In genomic region chr9:131008563-131008908, GRCh38 we compare ENCODE assay signal across 10 cellular contexts. TPM values are rescaled to one million over a fixed set of nuclear protein-coding genes. Genes with fewer than 3 reads are reported as not detected.
DNase-seq lines count a peak whose midpoint lies in the region; ATAC-seq, FAIRE-seq and TF ChIP-seq lines count a peak whose summit lies in the region.
"Had no signal": no experiment of that assay in that cellular context is flagged by ENCODE, and none has a peak within 500 bp of the region (broad histone marks: within the 10 kb centered on the region; RNA-seq: fewer than 3 reads in every experiment).

No MANE protein-coding gene starts in this region.

- H3K4me1 Mint-ChIP-seq in naive B cell, result peaks cover 0 to 4% (median 4%) of the 10 kb centered on the region in 3 donors
- H3K4me1 Mint-ChIP-seq in activated T-helper 1 cell treated with anti-CD3 and anti-CD28 coated beads, Interleukin-12 subunit alpha, Interleukin-12 subunit beta, Interleukin-2, Interleukin-4 antibody, amounts not matched to agents 30 ng/mL and 10 ng/mL and 1 ng/mL, durations not matched to agents 14 hours and 24 hours and 36 hours (ENCODE audit: low read depth), result no peaks in the 10 kb centered on the region

- H3K36me3 ChIP-seq in HCT116 (ENCODE audit: control insufficient read depth in 1 of 2, insufficient read depth in 2 of 2, low read length in 2 of 2), result no peaks in the 10 kb centered on the region
- H3K36me3 ChIP-seq in K562 (ENCODE audit: control insufficient read depth, insufficient read depth, low read length), result no peaks in the 10 kb centered on the region

- in situ Hi-C loops in K562 (cut with MboI), result no loop called here

- TF ChIP-seq CTCF in AG04449 (IDR thresholded peaks at IDR 0.05; ENCODE audit: insufficient read depth, low read length, missing control alignments) (no peak), HCT116 (IDR thresholded peaks at IDR 0.05 in 2 of 3, conservative IDR thresholded peaks at IDR 0.05 in 1 of 3; ENCODE audit: borderline replicate concordance in 1 of 3, insufficient read depth in 1 of 3, low read depth in 2 of 3, low read length in 2 of 3) (no peak), K562 (IDR thresholded peaks at IDR 0.05 in 2 of 3, conservative IDR thresholded peaks at IDR 0.05 in 1 of 3; ENCODE audit: insufficient read depth in 2 of 3, low read depth in 1 of 3, low read length in 3 of 3) (no peak)

- peak overlapping the region in 7 of 8 donors; percentile 26 to 71 (median 38) for H3K4me3 Mint-ChIP-seq in naive B cell
- H3K4me3 Mint-ChIP-seq in activated T-helper 1 cell treated with anti-CD3 and anti-CD28 coated beads, Interleukin-12 subunit alpha, Interleukin-12 subunit beta, Interleukin-2, Interleukin-4 antibody, amounts not matched to agents 30 ng/mL and 10 ng/mL and 1 ng/mL, durations not matched to agents 14 hours and 24 hours and 36 hours, result no peak overlapping the region

- H3K27me3 ChIP-seq in HCT116 (ENCODE audit: insufficient read depth, low read length) (no peaks in the 10 kb centered on the region), K562 (ENCODE audit: control insufficient read depth in 2 of 2, insufficient read depth in 2 of 2, low read length in 2 of 2) (peaks cover 70 to 85% of the 10 kb centered on the region in 2 experiments)

- POLR2A ChIA-PET in AG04449 (lab: Yijun Ruan, JAX) (no interaction called here), HCT116 (lab: Charles Lee) (no interaction called here), K562 (lab: Yijun Ruan, JAX) (interaction anchor here (0.6 to 8.4 kb wide), 9 partner anchors 13 to 212 kb away, joined by 3 to 63 read pairs (median 4); no protein-coding TSS in a partner anchor)

- peaks cover 22 to 64% (median 42%) of the 10 kb centered on the region in 3 donors for H3K27me3 Mint-ChIP-seq in naive B cell
- H3K27me3 Mint-ChIP-seq in activated T-helper 1 cell treated with anti-CD3 and anti-CD28 coated beads, Interleukin-12 subunit alpha, Interleukin-12 subunit beta, Interleukin-2, Interleukin-4 antibody, amounts not matched to agents 30 ng/mL and 10 ng/mL and 1 ng/mL, durations not matched to agents 14 hours and 24 hours and 36 hours (ENCODE audit: insufficient read depth), result peaks cover 17% of the 10 kb centered on the region

- peaks cover 3% of the 10 kb centered on the region for H3K9me1 ChIP-seq in K562 (ENCODE audit: control insufficient read depth, insufficient read depth, low read length)

- H2AFZ ChIP-seq in HCT116 (ENCODE audit: low read depth, low read length, poor library complexity, severe bottlenecking), result peak overlapping the region; percentile 99
- H2AFZ ChIP-seq in K562 (ENCODE audit: low read depth, low read length), result peak overlapping the region; percentile 11; the same call in 1 of the 2 replicates

- no peak for DNase-seq in AG04449 (ENCODE audit: low read depth, low spot score)
- DNase-seq in HCT116 (ENCODE audit: low read depth, low spot score), result no peak
- DNase-seq in K562 (ENCODE audit: extremely low read depth in 1 of 4, low spot score in 3 of 4), result peak in 3 of 4 experiments; percentile 59 to 71 (median 71)
- no peak for DNase-seq in naive B cell
- no peak for DNase-seq in activated T-helper 1 cell treated with anti-CD3 and anti-CD28 coated beads, Interleukin-12 subunit alpha, Interleukin-12 subunit beta, Interleukin-2, Interleukin-4 antibody, amounts not matched to agents 30 ng/mL and 10 ng/mL and 1 ng/mL, durations not matched to agents 14 hours and 24 hours and 36 hours (ENCODE audit: low spot score)
- DNase-seq in NCI-H774 (lab: John Stamatoyannopoulos, UW), result no peak
- DNase-seq in H4 (ENCODE audit: low spot score), result no peak
- DNase-seq: activated effector memory CD4-positive, alpha-beta T cell treated with Interleukin-2 at 50 U/mL for 16 hours had no signal

- no peak for FAIRE-seq in K562 (lab: Jason Lieb, UNC)
- FAIRE-seq: kidney had no signal

- H3K9ac ChIP-seq in HCT116 (ENCODE audit: low read length) (peak overlapping the region; percentile 52), K562 (ENCODE audit: insufficient read depth in 1 of 2, low read depth in 2 of 2, low read length in 2 of 2) (no peak overlapping the region)

- intact Hi-C loops in HCT116 (cut with micrococcal nuclease) (loop anchor here (5.0 to 10.0 kb wide), 2 partner anchors 39 to 224 kb away; no protein-coding TSS in a partner anchor), K562 (cut with micrococcal nuclease) (no loop called here)
- intact Hi-C loops in activated T-helper 1 cell treated with anti-CD3 and anti-CD28 coated beads, Interleukin-12 subunit alpha, Interleukin-12 subunit beta, Interleukin-2, Interleukin-4 antibody, amounts not matched to agents 30 ng/mL and 10 ng/mL and 1 ng/mL, durations not matched to agents 14 hours and 24 hours and 36 hours (cut with micrococcal nuclease), result no loop called here

- no peaks in the 10 kb centered on the region for H4K20me1 ChIP-seq in HCT116 (ENCODE audit: insufficient read depth)
- H4K20me1 ChIP-seq in K562 (replicated peaks; ENCODE audit: control insufficient read depth, insufficient read depth, low read length), result peaks cover 24% of the 10 kb centered on the region

- no peak for TF ChIP-seq POLR2A in HCT116 (IDR thresholded peaks at IDR 0.05; ENCODE audit: borderline replicate concordance, extremely low read depth, insufficient read depth, insufficient read length)
- no peak for TF ChIP-seq POLR2A in K562 (conservative IDR thresholded peaks at IDR 0.05)

- RAD21 ChIA-PET in HCT116 (lab: Charles Lee; ENCODE audit: low non-redundant PET in 1 of 2, low total read pairs in 2 of 2, uncharacterized antibody in 2 of 2, unreplicated experiment in 2 of 2), result interaction anchor here in 1 of 2 experiments (0.5 to 0.7 kb wide), 2 partner anchors 38 to 40 kb away, joined by 4 read pairs; no protein-coding TSS in a partner anchor

- peaks cover 3 to 14% of the 10 kb centered on the region in 2 experiments for H3K4me1 ChIP-seq in HCT116 (ENCODE audit: control insufficient read depth in 1 of 2, insufficient read depth in 2 of 2, low read length in 2 of 2)
- peaks cover 7 to 20% of the 10 kb centered on the region in 2 experiments; a peak in 3 of 5 replicates for H3K4me1 ChIP-seq in K562 (replicated peaks in 1 of 2; ENCODE audit: control insufficient read depth in 2 of 2, insufficient read depth in 2 of 2, low read length in 2 of 2)

- H3K4me3 ChIP-seq in AG04449 (ENCODE audit: low read depth, low read length), result peak overlapping the region; percentile 12; the same call in 1 of the 2 replicates
- H3K4me3 ChIP-seq in HCT116 (replicated peaks in 1 of 2; ENCODE audit: low read depth in 1 of 2, low read length in 2 of 2), result peak overlapping the region; percentile 50 to 59
- no peak overlapping the region for H3K4me3 ChIP-seq in K562

- H3K9me2 ChIP-seq in HCT116 (ENCODE audit: insufficient read depth), result no peaks in the 10 kb centered on the region

- peaks cover 0 to 1% (median 0%) of the 10 kb centered on the region in 7 donors for H3K9me3 Mint-ChIP-seq in naive B cell
- no peaks in the 10 kb centered on the region for H3K9me3 Mint-ChIP-seq in activated T-helper 1 cell treated with anti-CD3 and anti-CD28 coated beads, Interleukin-12 subunit alpha, Interleukin-12 subunit beta, Interleukin-2, Interleukin-4 antibody, amounts not matched to agents 30 ng/mL and 10 ng/mL and 1 ng/mL, durations not matched to agents 14 hours and 24 hours and 36 hours

- TF ChIP-seq EP300 in K562 (IDR thresholded peaks at IDR 0.05; ENCODE audit: low read length), result no peak

- CTCF ChIA-PET in AG04449 (lab: Yijun Ruan, JAX) (interaction anchor here (1.0 to 1.7 kb wide), 2 partner anchors 11 to 38 kb away, joined by 3 to 10 read pairs; no protein-coding TSS in a partner anchor), HCT116 (lab: Charles Lee) (interaction anchor here (0.7 to 2.4 kb wide), 3 partner anchors 10 to 328 kb away, joined by 3 to 9 read pairs (median 4); no protein-coding TSS in a partner anchor), K562 (lab: Yijun Ruan, JAX; ENCODE audit: low intra/inter-chr PET ratio) (interaction anchor here (1.1 kb wide), 1 partner anchor 38 kb away, joined by 4 read pairs; no protein-coding TSS in a partner anchor)

- no peaks in the 10 kb centered on the region for H3K9me3 ChIP-seq in HCT116 (ENCODE audit: control insufficient read depth in 1 of 2, insufficient read depth in 1 of 2, low read depth in 1 of 2, low read length in 2 of 2)
- no peaks in the 10 kb centered on the region for H3K9me3 ChIP-seq in K562 (replicated peaks; ENCODE audit: control insufficient read depth, insufficient read depth, low read depth, low read length)

- no TSS peak for BruUV-seq in HCT116 (replicated peaks; lab: Mats Ljungman, UMichigan)
- BruUV-seq in K562 (replicated peaks; lab: Mats Ljungman, UMichigan), result no TSS peak

- H3K4me2 ChIP-seq in HCT116 (ENCODE audit: low read length) (peak overlapping the region; percentile 93), K562 (ENCODE audit: insufficient read depth, low read length) (0 out of 2 replicates have a peak overlapping the region, but pooled peaks have one; percentile 16)

- TF ChIP-seq RAD21 in HCT116 (IDR thresholded peaks at IDR 0.05; ENCODE audit: low read depth) (no peak), K562 (CRISPR knock-in tag; conservative IDR thresholded peaks at IDR 0.05 in 1 of 2, IDR thresholded peaks at IDR 0.05 in 1 of 2) (no peak)

- H3K36me3 Mint-ChIP-seq in naive B cell, result no peaks in the 10 kb centered on the region
- H3K36me3 Mint-ChIP-seq in activated T-helper 1 cell treated with anti-CD3 and anti-CD28 coated beads, Interleukin-12 subunit alpha, Interleukin-12 subunit beta, Interleukin-2, Interleukin-4 antibody, amounts not matched to agents 30 ng/mL and 10 ng/mL and 1 ng/mL, durations not matched to agents 14 hours and 24 hours and 36 hours (ENCODE audit: low read depth), result no peaks in the 10 kb centered on the region

- peak; percentile 53 for ATAC-seq in HCT116
- peak; percentile 2; the same call in 1 of the 3 replicates for ATAC-seq in K562
- no peak for ATAC-seq in naive B cell (ENCODE audit: low read depth in 2 of 2)
- no peak for ATAC-seq in HG03442 (IDR thresholded peaks at IDR 0.05; ENCODE audit: unreplicated experiment)

- H3K79me2 ChIP-seq in HCT116 (ENCODE audit: insufficient read depth, low read length) (no peaks in the 10 kb centered on the region), K562 (ENCODE audit: control insufficient read depth, insufficient read depth, low read length) (no peaks in the 10 kb centered on the region)

- 9% methylated on average over 8 of the region's 8 CpGs for WGBS in K562 (ENCODE audit: insufficient coverage, low coverage, missing lambda C conversion rate)

- H3K27ac ChIP-seq in HCT116 (ENCODE audit: low read depth, low read length) (no peak overlapping the region), K562 (ENCODE audit: extremely low read depth, low read depth, low read length) (no peak overlapping the region)

- H3K27ac Mint-ChIP-seq in naive B cell, result no peak overlapping the region
- H3K27ac Mint-ChIP-seq in activated T-helper 1 cell treated with anti-CD3 and anti-CD28 coated beads, Interleukin-12 subunit alpha, Interleukin-12 subunit beta, Interleukin-2, Interleukin-4 antibody, amounts not matched to agents 30 ng/mL and 10 ng/mL and 1 ng/mL, durations not matched to agents 14 hours and 24 hours and 36 hours, result no peak overlapping the region

RNA-seq across cellular contexts. Expression of gene LAMC3, which starts 0.4 kb away (rescaled TPM):
- total RNA-seq in HCT116 (2021; ENCODE audit: unreplicated experiment) (7.7 TPM), K562 (2014; rRNA removed) (not detected in 2 replicates), K562 (2014; rRNA removed; fragmentation: Illumina TruSeq; extraction: Trizol) (not detected in 2 replicates), K562 (2015; rRNA removed; fragmentation: Illumina TruSeq; extraction: Trizol) (not detected in 2 replicates), K562 (2021) (0.09 TPM in 1 of 2 replicates, not detected in the other)
- polyA plus RNA-seq in HCT116 (2012), result 7.8 and 8.6 TPM in 2 replicates
- 0.69 TPM in 1 of 2 replicates, not detected in the other for total RNA-seq in K562 (2011; cell fraction: chromatin; rRNA removed; ENCODE audit: low replicate concordance)
- total RNA-seq in K562 (2011; cell fraction: nucleolus; rRNA removed), result 0.26 and 0.33 TPM in 2 replicates
- total RNA-seq in K562 (2011; cell fraction: nucleoplasm; rRNA removed), result 0.22 TPM in 1 of 2 replicates, not detected in the other
- polyA plus RNA-seq in K562 (2011; rRNA removed) (0.05 and 0.10 TPM in 2 replicates), K562 (2014; fragmentation: Illumina TruSeq; extraction: Trizol) (not detected in 2 replicates), K562 (2014; fragmentation: Nextera tagmentation; extraction: Ambion mirVana) (not detected), K562 (2014; rRNA removed) (not detected in 2 replicates), naive B cell (ENCODE audit: low read depth in 6 of 6) (under 1 TPM in 1 of 6 donors, not detected in 5; 0.17 TPM)
- 0.03 and 0.66 TPM in 2 replicates for polyA plus RNA-seq in K562 (2011; cell fraction: cytosol; rRNA removed)
- 0.04 and 0.20 TPM in 2 replicates for polyA plus RNA-seq in K562 (2011; cell fraction: nucleus; rRNA removed)
- 0.03 and 0.07 TPM in 2 replicates for polyA plus RNA-seq in K562 (2012)
- polyA minus RNA-seq in K562 (2011; rRNA and poly(A)+ RNA removed), result not detected in 2 replicates
- not detected in 2 replicates for polyA minus RNA-seq in K562 (2011; cell fraction: cytosol; rRNA and poly(A)+ RNA removed)
- polyA minus RNA-seq in K562 (2011; cell fraction: nucleus; rRNA and poly(A)+ RNA removed), result 0.27 TPM in 1 of 2 replicates, not detected in the other
- total RNA-seq in activated T-helper 1 cell treated with anti-CD3 and anti-CD28 coated beads, Interleukin-12 subunit alpha, Interleukin-12 subunit beta, Interleukin-2, Interleukin-4 antibody, amounts not matched to agents 30 ng/mL and 10 ng/mL and 1 ng/mL, durations not matched to agents 14 hours and 24 hours and 36 hours, result 0.05 TPM in 2 replicates
- 0.49 and 0.60 TPM in 2 replicates for total RNA-seq in H4 (2014; rRNA removed; shearing (Covaris generic))

Comparison
In these comparisons a context has a peak if more than half of its experiments do, and no peak if none do; other contexts are left out.
1. DNase-seq: peak in K562 (3 of 4); none in AG04449 (single experiment), HCT116 (single experiment), naive B cell (single experiment), activated T-helper 1 cell treated with anti-CD3 and anti-CD28 coated beads, Interleukin-12 subunit alpha, Interleukin-12 subunit beta, Interleukin-2, Interleukin-4 antibody, amounts not matched to agents 30 ng/mL and 10 ng/mL and 1 ng/mL, durations not matched to agents 14 hours and 24 hours and 36 hours (single experiment), NCI-H774 (single experiment) and H4 (single experiment).
2. ATAC-seq: peak in HCT116 (single experiment) and K562 (single experiment); none in naive B cell (0 of 2) and HG03442 (single experiment).